ENCODE assay signal across 24 cellular contexts in genomic region chrX:69113723-69114122, GRCh38.
"Had no signal": no experiment of that assay in that cellular context is flagged by ENCODE, and none has a peak within 500 bp of the region (broad histone marks: within the 10 kb centered on the region; RNA-seq: fewer than 3 reads in every experiment).

No MANE protein-coding gene starts in this region.

- H3K4me3 Mint-ChIP-seq: activated naive CD4-positive, alpha-beta T cell treated with anti-CD3 and anti-CD28 coated beads for 36 hours; activated naive CD8-positive, alpha-beta T cell treated with anti-CD3 and anti-CD28 coated beads, Interleukin-2, amount 10 ng/mL, durations not matched to agents 7 days and 5 days; nephron progenitor cell had no signal

- H3K9me3 Mint-ChIP-seq: activated naive CD4-positive, alpha-beta T cell treated with anti-CD3 and anti-CD28 coated beads for 36 hours; activated naive CD8-positive, alpha-beta T cell treated with anti-CD3 and anti-CD28 coated beads, Interleukin-2, amount 10 ng/mL, durations not matched to agents 7 days and 5 days had no signal

- H3K27me3 ChIP-seq: neutrophil, ovary, right lobe of liver, testis, transverse colon had no signal

- H3K27ac Mint-ChIP-seq: activated naive CD4-positive, alpha-beta T cell treated with anti-CD3 and anti-CD28 coated beads for 36 hours; activated naive CD8-positive, alpha-beta T cell treated with anti-CD3 and anti-CD28 coated beads, Interleukin-2, amount 10 ng/mL, durations not matched to agents 7 days and 5 days; nephron progenitor cell; progenitor cell of endocrine pancreas had no signal

- H3K27ac ChIP-seq: gastrocnemius medialis, left lung, neutrophil, ovary, right lobe of liver, testis, transverse colon had no signal

- H3K36me3 Mint-ChIP-seq: activated naive CD8-positive, alpha-beta T cell treated with anti-CD3 and anti-CD28 coated beads, Interleukin-2, amount 10 ng/mL, durations not matched to agents 7 days and 5 days had no signal

- H3K4me1 ChIP-seq: left lung, right lobe of liver, testis, transverse colon had no signal

- H3K36me3 ChIP-seq: gastrocnemius medialis, left lung, neutrophil, ovary, right lobe of liver, transverse colon had no signal

- DNase-seq: activated CD4-positive, alpha-beta T cell treated with anti-CD3 and anti-CD28 coated beads for 4 hours; activated CD4-positive, alpha-beta T cell treated with anti-CD3 and anti-CD28 coated beads, Interleukin-2, amount 50 U/mL, for 48 hours; activated CD8-positive, alpha-beta memory T cell treated with anti-CD3 and anti-CD28 coated beads for 24 hours; activated effector memory CD4-positive, alpha-beta T cell treated with anti-CD3 and anti-CD28 coated beads, Interleukin-2, amount 50 U/mL, for 16 hours; activated naive CD4-positive, alpha-beta T cell treated with anti-CD3 and anti-CD28 coated beads for 36 hours; activated naive CD8-positive, alpha-beta T cell treated with anti-CD3 and anti-CD28 coated beads, Interleukin-2, amount 10 ng/mL, durations not matched to agents 7 days and 5 days; amniotic stem cell; central memory CD4-positive, alpha-beta T cell; dermis blood vessel endothelial cell; effector CD4-positive, alpha-beta T cell; gastrocnemius medialis; glutamatergic neuron; left lung; nephron progenitor cell; ovary; right lobe of liver; stimulated activated CD4-positive, alpha-beta T cell treated with anti-CD3 and anti-CD28 coated beads, Interleukin-2, amount 100 ng/mL, for 48 hours; stimulated activated naive CD4-positive, alpha-beta T cell treated with Interleukin-2 at 50 U/mL for 16 hours; T-helper 2 cell; testis; transverse colon had no signal

- H3K27me3 Mint-ChIP-seq: progenitor cell of endocrine pancreas had no signal

- H3K9me3 ChIP-seq: gastrocnemius medialis, left lung, neutrophil, ovary, right lobe of liver, testis, transverse colon had no signal

- H3K4me3 ChIP-seq: gastrocnemius medialis, left lung, lung, ovary, right lobe of liver, testis, transverse colon had no signal

- ATAC-seq: gastrocnemius medialis, left lung, right lobe of liver had no signal
